ENCODE assay signal across 13 cellular contexts in genomic region chr12:50241178-50241577, GRCh38. TPM values are rescaled to one million over a fixed set of nuclear protein-coding genes. Genes with fewer than 3 reads are reported as not detected.
A peak's percentile ranks its signal among the peaks of the same experiment; 100 is the strongest.
DNase-seq lines count a peak whose midpoint lies in the region; ATAC-seq and TF ChIP-seq lines count a peak whose summit lies in the region.
"Had no signal": no experiment of that assay in that cellular context is flagged by ENCODE, and none has a peak within 500 bp of the region (broad histone marks: within the 10 kb centered on the region; RNA-seq: fewer than 3 reads in every experiment).

No MANE protein-coding gene starts in this region.

- H3K27ac Mint-ChIP-seq in activated T-helper 2 cell treated with anti-CD3 and anti-CD28 coated beads, Interferon-gamma antibody, Interleukin-2, Interleukin-4, amounts not matched to agents 10 μg/mL and 5 μg/mL and 100 μg/mL, durations not matched to agents 14 hours and 24 hours and 36 hours, result no peak overlapping the region
- H3K27ac Mint-ChIP-seq: T-cell had no signal

- TF ChIP-seq POLR2A in gastroesophageal sphincter (IDR thresholded peaks at IDR 0.05) (no peak), spleen (IDR thresholded peaks at IDR 0.05) (no peak)

- TF ChIP-seq EP300 in gastroesophageal sphincter (IDR thresholded peaks at IDR 0.05), result no peak

- peak; percentile 53 for DNase-seq in HCEC 1CT
- peak; percentile 21 for DNase-seq in NCI-H774 (lab: John Stamatoyannopoulos, UW)
- no peak for DNase-seq in spleen
- DNase-seq in effector memory CD4-positive, alpha-beta T cell, result no peak
- DNase-seq in activated T-helper 2 cell treated with anti-CD3 and anti-CD28 coated beads, Interferon-gamma antibody, Interleukin-2, Interleukin-4, amounts not matched to agents 10 μg/mL and 5 μg/mL and 100 μg/mL, durations not matched to agents 14 hours and 24 hours and 36 hours (ENCODE audit: low spot score), result no peak
- no peak for DNase-seq in retina
- DNase-seq: glutamatergic neuron, NCI-H345, T-cell had no signal

- peak overlapping the region; percentile 67 to 87 (median 78) for H3K27ac ChIP-seq in gastroesophageal sphincter
- peak overlapping the region in 7 of 8 donors; percentile 57 to 73 (median 71) for H3K27ac ChIP-seq in spleen
- H3K27ac ChIP-seq in effector memory CD4-positive, alpha-beta T cell (ENCODE audit: insufficient read depth, low read length, poor library complexity, severe bottlenecking), result no peak overlapping the region
- H3K27ac ChIP-seq: neutrophil had no signal

- peaks cover 41% of the 10 kb centered on the region for H3K36me3 Mint-ChIP-seq in activated T-helper 2 cell treated with anti-CD3 and anti-CD28 coated beads, Interferon-gamma antibody, Interleukin-2, Interleukin-4, amounts not matched to agents 10 μg/mL and 5 μg/mL and 100 μg/mL, durations not matched to agents 14 hours and 24 hours and 36 hours (ENCODE audit: low read depth)

- H3K9me3 ChIP-seq in gastroesophageal sphincter (no peaks in the 10 kb centered on the region), spleen (no peaks in the 10 kb centered on the region)
- H3K9me3 ChIP-seq in effector memory CD4-positive, alpha-beta T cell (ENCODE audit: control insufficient read depth, low read length), result no peaks in the 10 kb centered on the region
- H3K9me3 ChIP-seq: neutrophil had no signal

- intact Hi-C loops in spleen (cut with DNase I; ENCODE audit: low total_unique reads), result no loop called here
- intact Hi-C loops in activated T-helper 2 cell treated with anti-CD3 and anti-CD28 coated beads, Interferon-gamma antibody, Interleukin-2, Interleukin-4, amounts not matched to agents 10 μg/mL and 5 μg/mL and 100 μg/mL, durations not matched to agents 14 hours and 24 hours and 36 hours (cut with micrococcal nuclease), result loop anchor here (10.0 kb wide), 1 partner anchor 294 kb away; no protein-coding TSS in a partner anchor

- no peak for ATAC-seq in gastroesophageal sphincter
- ATAC-seq in GM19324 (IDR thresholded peaks at IDR 0.05; ENCODE audit: low FRiP score, unreplicated experiment), result no peak
- ATAC-seq: T-cell had no signal

- no peaks in the 10 kb centered on the region for H3K9me3 Mint-ChIP-seq in activated T-helper 2 cell treated with anti-CD3 and anti-CD28 coated beads, Interferon-gamma antibody, Interleukin-2, Interleukin-4, amounts not matched to agents 10 μg/mL and 5 μg/mL and 100 μg/mL, durations not matched to agents 14 hours and 24 hours and 36 hours
- H3K9me3 Mint-ChIP-seq: brain, T-cell had no signal

- H3K4me3 Mint-ChIP-seq in activated T-helper 2 cell treated with anti-CD3 and anti-CD28 coated beads, Interferon-gamma antibody, Interleukin-2, Interleukin-4, amounts not matched to agents 10 μg/mL and 5 μg/mL and 100 μg/mL, durations not matched to agents 14 hours and 24 hours and 36 hours (ENCODE audit: low read depth), result no peak overlapping the region
- H3K4me3 Mint-ChIP-seq: T-cell had no signal

- H3K4me3 ChIP-seq in gastroesophageal sphincter (no peak overlapping the region), spleen (no peak overlapping the region)
- no peak overlapping the region for H3K4me3 ChIP-seq in effector memory CD4-positive, alpha-beta T cell (ENCODE audit: insufficient read depth, low read depth, low read length, poor library complexity, severe bottlenecking)

- H3K4me1 Mint-ChIP-seq in activated T-helper 2 cell treated with anti-CD3 and anti-CD28 coated beads, Interferon-gamma antibody, Interleukin-2, Interleukin-4, amounts not matched to agents 10 μg/mL and 5 μg/mL and 100 μg/mL, durations not matched to agents 14 hours and 24 hours and 36 hours (ENCODE audit: low read depth), result peaks cover 51% of the 10 kb centered on the region
- H3K4me1 Mint-ChIP-seq: T-cell had no signal

- H3K36me3 ChIP-seq in gastroesophageal sphincter (peaks cover 0 to 19% of the 10 kb centered on the region in 2 donors), spleen (no peaks in the 10 kb centered on the region)
- no peaks in the 10 kb centered on the region for H3K36me3 ChIP-seq in effector memory CD4-positive, alpha-beta T cell (ENCODE audit: control insufficient read depth, insufficient read depth, low read length)
- H3K36me3 ChIP-seq: neutrophil had no signal

- H3K27me3 Mint-ChIP-seq in activated T-helper 2 cell treated with anti-CD3 and anti-CD28 coated beads, Interferon-gamma antibody, Interleukin-2, Interleukin-4, amounts not matched to agents 10 μg/mL and 5 μg/mL and 100 μg/mL, durations not matched to agents 14 hours and 24 hours and 36 hours (ENCODE audit: low read depth), result no peaks in the 10 kb centered on the region
- H3K27me3 Mint-ChIP-seq: brain, T-cell had no signal

- WGBS in gastroesophageal sphincter (ENCODE audit: low coverage in 1 of 2), 2 donors, result 89% methylated on average over 1 of the region's 1 CpG
- 55 to 68% (median 61%) methylated on average over 1 of the region's 1 CpG for WGBS in spleen, 5 donors

- H3K27me3 ChIP-seq in gastroesophageal sphincter (no peaks in the 10 kb centered on the region), spleen (replicated peaks in 1 of 7) (no peaks in the 10 kb centered on the region)
- no peaks in the 10 kb centered on the region for H3K27me3 ChIP-seq in effector memory CD4-positive, alpha-beta T cell (replicated peaks; ENCODE audit: control insufficient read depth, insufficient read depth, low read length, poor library complexity, severe bottlenecking)
- H3K27me3 ChIP-seq: neutrophil had no signal

- H3K4me1 ChIP-seq in gastroesophageal sphincter, result peaks cover 8 to 36% (median 25%) of the 10 kb centered on the region in 3 donors
- peaks cover 4 to 25% (median 8%) of the 10 kb centered on the region in 6 donors for H3K4me1 ChIP-seq in spleen
- H3K4me1 ChIP-seq in effector memory CD4-positive, alpha-beta T cell (ENCODE audit: control insufficient read depth, insufficient read depth, low read length, poor library complexity, severe bottlenecking), result no peaks in the 10 kb centered on the region

- TF ChIP-seq CTCF in gastroesophageal sphincter (IDR thresholded peaks at IDR 0.05), result no peak
- no peak for TF ChIP-seq CTCF in spleen (IDR thresholded peaks at IDR 0.05 in 8 of 11, conservative IDR thresholded peaks at IDR 0.05 in 3 of 11)

RNA-seq across cellular contexts. Expression of gene LIMA1, which starts 42.1 kb away (rescaled TPM):
- total RNA-seq in gastroesophageal sphincter (10 to 100 TPM; 27.6 to 91.3 (median 64.6) TPM), spleen (100 to 1,000 TPM in 1 of 7 donors, 10 to 100 TPM in 6; 59.5 to 102 (median 64.3) TPM)
- 10 to 100 TPM; 15.3 to 45.1 (median 22.7) TPM for polyA plus RNA-seq in spleen
- 331 and 333 TPM in 2 replicates for total RNA-seq in activated T-helper 2 cell treated with anti-CD3 and anti-CD28 coated beads, Interferon-gamma antibody, Interleukin-2, Interleukin-4, amounts not matched to agents 10 μg/mL and 5 μg/mL and 100 μg/mL, durations not matched to agents 14 hours and 24 hours and 36 hours

Comparison
In these comparisons a context has a peak if more than half of its experiments do, and no peak if none do; other contexts are left out.
1. DNase-seq: peak in HCEC 1CT (single experiment) and NCI-H774 (single experiment); none in spleen (single experiment), effector memory CD4-positive, alpha-beta T cell (0 of 3), activated T-helper 2 cell treated with anti-CD3 and anti-CD28 coated beads, Interferon-gamma antibody, Interleukin-2, Interleukin-4, amounts not matched to agents 10 μg/mL and 5 μg/mL and 100 μg/mL, durations not matched to agents 14 hours and 24 hours and 36 hours (single experiment) and retina (single experiment).